Comparison of ENCODE assay signal across 8 cellular contexts in genomic region chr20:4726710-4727391, GRCh38. TPM values are rescaled to one million over a fixed set of nuclear protein-coding genes. Genes with fewer than 3 reads are reported as not detected.
A peak's percentile ranks its signal among the peaks of the same experiment; 100 is the strongest.
DNase-seq lines count a peak whose midpoint lies in the region; ATAC-seq and TF ChIP-seq lines count a peak whose summit lies in the region.

No MANE protein-coding gene starts in this region.

- H3K4me1 ChIP-seq in osteoblast (ENCODE audit: insufficient read depth, low read length), result no peaks in the 10 kb centered on the region

- H2AFZ ChIP-seq in osteoblast (ENCODE audit: low read length), result peak overlapping the region; percentile 51

- TF ChIP-seq CTCF in coronary artery (IDR thresholded peaks at IDR 0.05), result no peak
- no peak for TF ChIP-seq CTCF in osteoblast (IDR thresholded peaks at IDR 0.05; ENCODE audit: extremely low read depth, low read depth, low read length)

- ATAC-seq in activated CD8-positive, alpha-beta memory T cell treated with anti-CD3 and anti-CD28 coated beads, Interleukin-2, amount 10 ng/mL, durations not matched to agents 7 days and 5 days, result peak; percentile 71

- peaks cover 4% of the 10 kb centered on the region for H3K27me3 Mint-ChIP-seq in activated CD8-positive, alpha-beta memory T cell treated with anti-CD3 and anti-CD28 coated beads, Interleukin-2, amount 10 ng/mL, durations not matched to agents 7 days and 5 days

- H3K36me3 ChIP-seq in osteoblast (ENCODE audit: insufficient read depth, low read length), result no peaks in the 10 kb centered on the region

- H4K20me1 ChIP-seq in osteoblast (ENCODE audit: insufficient read depth, low read length), result no peaks in the 10 kb centered on the region

- peaks cover 9% of the 10 kb centered on the region for H3K4me1 Mint-ChIP-seq in activated CD8-positive, alpha-beta memory T cell treated with anti-CD3 and anti-CD28 coated beads, Interleukin-2, amount 10 ng/mL, durations not matched to agents 7 days and 5 days

- H3K4me3 ChIP-seq in coronary artery (peak overlapping the region; percentile 41), osteoblast (ENCODE audit: insufficient read depth, low read length) (peak overlapping the region; percentile 24)

- peak overlapping the region; percentile 43 for H3K4me3 Mint-ChIP-seq in activated CD8-positive, alpha-beta memory T cell treated with anti-CD3 and anti-CD28 coated beads, Interleukin-2, amount 10 ng/mL, durations not matched to agents 7 days and 5 days

- peak; percentile 71 for DNase-seq in activated CD8-positive, alpha-beta memory T cell treated with anti-CD3 and anti-CD28 coated beads, Interleukin-2, amount 10 ng/mL, durations not matched to agents 7 days and 5 days
- DNase-seq in activated CD8-positive, alpha-beta memory T cell treated with anti-CD3 and anti-CD28 coated beads, Interleukin-2, amount 50 U/mL, for 48 hours, result no peak
- DNase-seq in OCI-M1 (lab: John Stamatoyannopoulos, UW) (peak; percentile 41), coronary artery (ENCODE audit: low spot score) (no peak), osteoblast (ENCODE audit: insufficient read length, low spot score, missing footprints) (peak; percentile 75), NCI-H1436 treated with DMSO at 0.1 percent for 48 hours (lab: John Stamatoyannopoulos, UW) (no peak), SW480 (ENCODE audit: low spot score) (no peak), NCI-H510A treated with DMSO at 0.1 percent for 48 hours (lab: John Stamatoyannopoulos, UW) (no peak)

- no peaks in the 10 kb centered on the region for H3K9me3 Mint-ChIP-seq in activated CD8-positive, alpha-beta memory T cell treated with anti-CD3 and anti-CD28 coated beads, Interleukin-2, amount 10 ng/mL, durations not matched to agents 7 days and 5 days (ENCODE audit: low read depth)

- H3K79me2 ChIP-seq in osteoblast (ENCODE audit: insufficient read depth, low read length), result no peaks in the 10 kb centered on the region

- CTCF ChIA-PET in activated CD8-positive, alpha-beta memory T cell treated with anti-CD3 and anti-CD28 coated beads, Interleukin-2, amount 10 ng/mL, durations not matched to agents 7 days and 5 days (lab: Charles Lee), result interaction anchor here (0.7 to 1.4 kb wide), 5 partner anchors 14 to 135 kb away, joined by 3 to 4 read pairs (median 4); no protein-coding TSS in a partner anchor

- H3K36me3 Mint-ChIP-seq in activated CD8-positive, alpha-beta memory T cell treated with anti-CD3 and anti-CD28 coated beads, Interleukin-2, amount 10 ng/mL, durations not matched to agents 7 days and 5 days, result no peaks in the 10 kb centered on the region

- H3K27ac Mint-ChIP-seq in activated CD8-positive, alpha-beta memory T cell treated with anti-CD3 and anti-CD28 coated beads, Interleukin-2, amount 10 ng/mL, durations not matched to agents 7 days and 5 days, result no peak overlapping the region

- no peaks in the 10 kb centered on the region for H3K9me3 ChIP-seq in osteoblast (ENCODE audit: low read depth, low read length)

- H3K4me2 ChIP-seq in osteoblast (ENCODE audit: insufficient read depth, low read length), result peak overlapping the region; percentile 62

- H3K27ac ChIP-seq in coronary artery, result no peak overlapping the region
- no peak overlapping the region for H3K27ac ChIP-seq in osteoblast (ENCODE audit: low read depth, low read length)

- H3K27me3 ChIP-seq in osteoblast (ENCODE audit: insufficient read depth, low read length), result peaks cover 23% of the 10 kb centered on the region

RNA-seq across cellular contexts. Expression of gene PRND, which starts 5.1 kb away (rescaled TPM):
- not detected for total RNA-seq in activated CD8-positive, alpha-beta memory T cell treated with anti-CD3 and anti-CD28 coated beads, Interleukin-2, amount 10 ng/mL, durations not matched to agents 7 days and 5 days
- total RNA-seq in osteoblast, result not detected in 2 replicates

RNA-seq across cellular contexts. Expression of gene PRNP, which starts 40.6 kb away (rescaled TPM):
- total RNA-seq in activated CD8-positive, alpha-beta memory T cell treated with anti-CD3 and anti-CD28 coated beads, Interleukin-2, amount 10 ng/mL, durations not matched to agents 7 days and 5 days, result 10 to 100 TPM; 37.4 to 50.4 TPM
- total RNA-seq in osteoblast, result 139 and 143 TPM in 2 replicates

Comparison
In these comparisons a context has a peak if more than half of its experiments do, and no peak if none do; other contexts are left out.
1. DNase-seq: peak in activated CD8-positive, alpha-beta memory T cell treated with anti-CD3 and anti-CD28 coated beads, Interleukin-2, amount 10 ng/mL, durations not matched to agents 7 days and 5 days (single experiment), OCI-M1 (single experiment) and osteoblast (single experiment); none in activated CD8-positive, alpha-beta memory T cell treated with anti-CD3 and anti-CD28 coated beads, Interleukin-2, amount 50 U/mL, for 48 hours (single experiment), coronary artery (single experiment), NCI-H1436 treated with DMSO at 0.1 percent for 48 hours (single experiment), SW480 (single experiment) and NCI-H510A treated with DMSO at 0.1 percent for 48 hours (single experiment).